ENCODE assay signal across 1 cellular context in the genomic region with DNA sequence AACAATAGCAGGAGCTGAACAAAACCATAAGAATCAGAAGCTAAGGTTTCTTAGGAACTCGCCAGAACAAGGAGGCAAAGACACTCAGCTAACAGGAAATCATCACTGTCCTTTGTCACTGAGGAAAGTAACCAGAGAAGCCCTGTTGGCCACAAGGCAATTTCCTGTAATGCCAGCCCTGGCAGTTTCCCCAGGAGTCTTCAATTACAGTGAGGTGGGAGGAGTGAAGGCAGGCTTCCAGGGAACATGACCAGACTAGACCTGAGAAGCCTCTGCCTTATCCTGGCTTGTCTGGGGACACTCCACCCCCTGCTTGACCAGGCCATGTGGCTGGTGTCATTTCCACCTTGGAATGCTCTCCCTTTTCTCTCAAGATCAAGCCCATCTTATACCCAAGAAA.
TF ChIP-seq lines count a peak whose summit lies in the region.

No MANE protein-coding gene starts in this region.

TF ChIP-seq in HEK293, 187 proteins besides CTCF, POLR2A, EP300 and RAD21 (continued from another document):
- TF ChIP-seq, protein P1, sequence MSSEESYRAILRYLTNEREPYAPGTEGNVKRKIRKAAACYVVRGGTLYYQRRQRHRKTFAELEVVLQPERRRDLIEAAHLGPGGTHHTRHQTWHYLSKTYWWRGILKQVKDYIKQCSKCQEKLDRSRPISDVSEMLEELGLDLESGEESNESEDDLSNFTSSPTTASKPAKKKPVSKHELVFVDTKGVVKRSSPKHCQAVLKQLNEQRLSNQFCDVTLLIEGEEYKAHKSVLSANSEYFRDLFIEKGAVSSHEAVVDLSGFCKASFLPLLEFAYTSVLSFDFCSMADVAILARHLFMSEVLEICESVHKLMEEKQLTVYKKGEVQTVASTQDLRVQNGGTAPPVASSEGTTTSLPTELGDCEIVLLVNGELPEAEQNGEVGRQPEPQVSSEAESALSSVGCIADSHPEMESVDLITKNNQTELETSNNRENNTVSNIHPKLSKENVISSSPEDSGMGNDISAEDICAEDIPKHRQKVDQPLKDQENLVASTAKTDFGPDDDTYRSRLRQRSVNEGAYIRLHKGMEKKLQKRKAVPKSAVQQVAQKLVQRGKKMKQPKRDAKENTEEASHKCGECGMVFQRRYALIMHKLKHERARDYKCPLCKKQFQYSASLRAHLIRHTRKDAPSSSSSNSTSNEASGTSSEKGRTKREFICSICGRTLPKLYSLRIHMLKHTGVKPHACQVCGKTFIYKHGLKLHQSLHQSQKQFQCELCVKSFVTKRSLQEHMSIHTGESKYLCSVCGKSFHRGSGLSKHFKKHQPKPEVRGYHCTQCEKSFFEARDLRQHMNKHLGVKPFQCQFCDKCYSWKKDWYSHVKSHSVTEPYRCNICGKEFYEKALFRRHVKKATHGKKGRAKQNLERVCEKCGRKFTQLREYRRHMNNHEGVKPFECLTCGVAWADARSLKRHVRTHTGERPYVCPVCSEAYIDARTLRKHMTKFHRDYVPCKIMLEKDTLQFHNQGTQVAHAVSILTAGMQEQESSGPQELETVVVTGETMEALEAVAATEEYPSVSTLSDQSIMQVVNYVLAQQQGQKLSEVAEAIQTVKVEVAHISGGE (tag by site-specific recombination; conservative IDR thresholded peaks at IDR 0.05; ENCODE audit: low read depth): no peak
- TF ChIP-seq ZNF239 (tag by site-specific recombination; IDR thresholded peaks at IDR 0.05) (no peak), ZNF785 (tag by site-specific recombination; IDR thresholded peaks at IDR 0.05) (no peak), ZNF426 (tag by site-specific recombination; IDR thresholded peaks at IDR 0.05) (no peak), GLIS1 (tag by site-specific recombination; IDR thresholded peaks at IDR 0.05) (0 out of 2 replicates have a peak, but pooled peaks have one; percentile 17), ZNF433 (tag by site-specific recombination; IDR thresholded peaks at IDR 0.05; ENCODE audit: low read depth) (no peak), RBAK (tag by site-specific recombination; IDR thresholded peaks at IDR 0.05) (no peak), ZNF658 (tag by site-specific recombination; IDR thresholded peaks at IDR 0.05) (no peak), ZNF121 (tag by site-specific recombination; IDR thresholded peaks at IDR 0.05) (no peak), KLF8 (tag by site-specific recombination; IDR thresholded peaks at IDR 0.05) (no peak), ZNF214 (tag by site-specific recombination; IDR thresholded peaks at IDR 0.05; ENCODE audit: borderline replicate concordance) (no peak), OVOL3 (tag by site-specific recombination; IDR thresholded peaks at IDR 0.05) (no peak), ZNF558 (tag by site-specific recombination; IDR thresholded peaks at IDR 0.05) (no peak), TRIM28 (IDR thresholded peaks at IDR 0.05; ENCODE audit: borderline replicate concordance, low read length) (peak; percentile 81), ZNF341 (tag by site-specific recombination; IDR thresholded peaks at IDR 0.05; ENCODE audit: low read depth) (peak; percentile 20; the same call in 1 of the 2 replicates), MZF1 (tag by site-specific recombination; IDR thresholded peaks at IDR 0.05; ENCODE audit: borderline replicate concordance) (no peak), ZNF837 (tag by site-specific recombination; IDR thresholded peaks at IDR 0.05) (no peak), KLF9 (tag by site-specific recombination; IDR thresholded peaks at IDR 0.05; ENCODE audit: low read depth) (no peak)
- TF ChIP-seq, protein P2, sequence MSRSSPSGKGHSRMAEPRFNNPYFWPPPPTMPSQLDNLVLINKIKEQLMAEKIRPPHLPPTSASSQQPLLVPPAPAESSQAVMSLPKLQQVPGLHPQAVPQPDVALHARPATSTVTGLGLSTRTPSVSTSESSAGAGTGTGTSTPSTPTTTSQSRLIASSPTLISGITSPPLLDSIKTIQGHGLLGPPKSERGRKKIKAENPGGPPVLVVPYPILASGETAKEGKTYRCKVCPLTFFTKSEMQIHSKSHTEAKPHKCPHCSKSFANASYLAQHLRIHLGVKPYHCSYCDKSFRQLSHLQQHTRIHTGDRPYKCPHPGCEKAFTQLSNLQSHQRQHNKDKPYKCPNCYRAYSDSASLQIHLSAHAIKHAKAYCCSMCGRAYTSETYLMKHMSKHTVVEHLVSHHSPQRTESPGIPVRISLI (tag by site-specific recombination; IDR thresholded peaks at IDR 0.05): no peak
- TF ChIP-seq, protein P3, sequence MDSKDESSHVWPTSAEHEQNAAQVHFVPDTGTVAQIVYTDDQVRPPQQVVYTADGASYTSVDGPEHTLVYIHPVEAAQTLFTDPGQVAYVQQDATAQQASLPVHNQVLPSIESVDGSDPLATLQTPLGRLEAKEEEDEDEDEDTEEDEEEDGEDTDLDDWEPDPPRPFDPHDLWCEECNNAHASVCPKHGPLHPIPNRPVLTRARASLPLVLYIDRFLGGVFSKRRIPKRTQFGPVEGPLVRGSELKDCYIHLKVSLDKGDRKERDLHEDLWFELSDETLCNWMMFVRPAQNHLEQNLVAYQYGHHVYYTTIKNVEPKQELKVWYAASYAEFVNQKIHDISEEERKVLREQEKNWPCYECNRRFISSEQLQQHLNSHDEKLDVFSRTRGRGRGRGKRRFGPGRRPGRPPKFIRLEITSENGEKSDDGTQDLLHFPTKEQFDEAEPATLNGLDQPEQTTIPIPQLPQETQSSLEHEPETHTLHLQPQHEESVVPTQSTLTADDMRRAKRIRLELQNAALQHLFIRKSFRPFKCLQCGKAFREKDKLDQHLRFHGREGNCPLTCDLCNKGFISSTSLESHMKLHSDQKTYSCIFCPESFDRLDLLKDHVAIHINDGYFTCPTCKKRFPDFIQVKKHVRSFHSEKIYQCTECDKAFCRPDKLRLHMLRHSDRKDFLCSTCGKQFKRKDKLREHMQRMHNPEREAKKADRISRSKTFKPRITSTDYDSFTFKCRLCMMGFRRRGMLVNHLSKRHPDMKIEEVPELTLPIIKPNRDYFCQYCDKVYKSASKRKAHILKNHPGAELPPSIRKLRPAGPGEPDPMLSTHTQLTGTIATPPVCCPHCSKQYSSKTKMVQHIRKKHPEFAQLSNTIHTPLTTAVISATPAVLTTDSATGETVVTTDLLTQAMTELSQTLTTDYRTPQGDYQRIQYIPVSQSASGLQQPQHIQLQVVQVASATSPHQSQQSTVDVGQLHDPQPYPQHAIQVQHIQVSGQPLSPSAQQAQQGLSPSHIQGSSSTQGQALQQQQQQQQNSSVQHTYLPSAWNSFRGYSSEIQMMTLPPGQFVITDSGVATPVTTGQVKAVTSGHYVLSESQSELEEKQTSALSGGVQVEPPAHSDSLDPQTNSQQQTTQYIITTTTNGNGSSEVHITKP (tag by site-specific recombination; IDR thresholded peaks at IDR 0.05): 0 out of 2 replicates have a peak, but pooled peaks have one; percentile 19
- TF ChIP-seq, protein P4, sequence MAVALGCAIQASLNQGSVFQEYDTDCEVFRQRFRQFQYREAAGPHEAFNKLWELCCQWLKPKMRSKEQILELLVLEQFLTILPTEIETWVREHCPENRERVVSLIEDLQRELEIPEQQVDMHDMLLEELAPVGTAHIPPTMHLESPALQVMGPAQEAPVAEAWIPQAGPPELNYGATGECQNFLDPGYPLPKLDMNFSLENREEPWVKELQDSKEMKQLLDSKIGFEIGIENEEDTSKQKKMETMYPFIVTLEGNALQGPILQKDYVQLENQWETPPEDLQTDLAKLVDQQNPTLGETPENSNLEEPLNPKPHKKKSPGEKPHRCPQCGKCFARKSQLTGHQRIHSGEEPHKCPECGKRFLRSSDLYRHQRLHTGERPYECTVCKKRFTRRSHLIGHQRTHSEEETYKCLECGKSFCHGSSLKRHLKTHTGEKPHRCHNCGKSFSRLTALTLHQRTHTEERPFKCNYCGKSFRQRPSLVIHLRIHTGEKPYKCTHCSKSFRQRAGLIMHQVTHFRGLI (tag by site-specific recombination; IDR thresholded peaks at IDR 0.05): peak; percentile 56; the same call in 1 of the 2 replicates
- TF ChIP-seq, protein P5, sequence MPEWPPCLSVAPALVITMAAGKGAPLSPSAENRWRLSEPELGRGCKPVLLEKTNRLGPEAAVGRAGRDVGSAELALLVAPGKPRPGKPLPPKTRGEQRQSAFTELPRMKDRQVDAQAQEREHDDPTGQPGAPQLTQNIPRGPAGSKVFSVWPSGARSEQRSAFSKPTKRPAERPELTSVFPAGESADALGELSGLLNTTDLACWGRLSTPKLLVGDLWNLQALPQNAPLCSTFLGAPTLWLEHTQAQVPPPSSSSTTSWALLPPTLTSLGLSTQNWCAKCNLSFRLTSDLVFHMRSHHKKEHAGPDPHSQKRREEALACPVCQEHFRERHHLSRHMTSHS (tag by site-specific recombination; IDR thresholded peaks at IDR 0.05): no peak
- TF ChIP-seq, protein P6, sequence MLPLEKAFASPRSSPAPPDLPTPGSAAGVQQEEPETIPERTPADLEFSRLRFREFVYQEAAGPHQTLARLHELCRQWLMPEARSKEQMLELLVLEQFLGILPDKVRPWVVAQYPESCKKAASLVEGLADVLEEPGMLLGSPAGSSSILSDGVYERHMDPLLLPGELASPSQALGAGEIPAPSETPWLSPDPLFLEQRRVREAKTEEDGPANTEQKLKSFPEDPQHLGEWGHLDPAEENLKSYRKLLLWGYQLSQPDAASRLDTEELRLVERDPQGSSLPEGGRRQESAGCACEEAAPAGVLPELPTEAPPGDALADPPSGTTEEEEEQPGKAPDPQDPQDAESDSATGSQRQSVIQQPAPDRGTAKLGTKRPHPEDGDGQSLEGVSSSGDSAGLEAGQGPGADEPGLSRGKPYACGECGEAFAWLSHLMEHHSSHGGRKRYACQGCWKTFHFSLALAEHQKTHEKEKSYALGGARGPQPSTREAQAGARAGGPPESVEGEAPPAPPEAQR (tag by site-specific recombination; IDR thresholded peaks at IDR 0.05): no peak
- TF ChIP-seq, protein P7, sequence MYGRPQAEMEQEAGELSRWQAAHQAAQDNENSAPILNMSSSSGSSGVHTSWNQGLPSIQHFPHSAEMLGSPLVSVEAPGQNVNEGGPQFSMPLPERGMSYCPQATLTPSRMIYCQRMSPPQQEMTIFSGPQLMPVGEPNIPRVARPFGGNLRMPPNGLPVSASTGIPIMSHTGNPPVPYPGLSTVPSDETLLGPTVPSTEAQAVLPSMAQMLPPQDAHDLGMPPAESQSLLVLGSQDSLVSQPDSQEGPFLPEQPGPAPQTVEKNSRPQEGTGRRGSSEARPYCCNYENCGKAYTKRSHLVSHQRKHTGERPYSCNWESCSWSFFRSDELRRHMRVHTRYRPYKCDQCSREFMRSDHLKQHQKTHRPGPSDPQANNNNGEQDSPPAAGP (tag by site-specific recombination; IDR thresholded peaks at IDR 0.05): no peak
